Comparison of ENCODE assay signal across 32 cellular contexts in genomic region chr7:10688544-10688943, GRCh38.
"Had no signal": no experiment of that assay in that cellular context is flagged by ENCODE, and none has a peak within 500 bp of the region (broad histone marks: within the 10 kb centered on the region; RNA-seq: fewer than 3 reads in every experiment).

No MANE protein-coding gene starts in this region.

- DNase-seq: activated effector memory CD4-positive, alpha-beta T cell treated with anti-CD3 and anti-CD28 coated beads, Interleukin-2, amount 50 U/mL, for 16 hours; activated effector memory CD4-positive, alpha-beta T cell treated with Interleukin-2 at 50 U/mL for 16 hours; activated gamma-delta T cell; activated gamma-delta T cell treated with Interleukin-2 at 50 U/mL for 16 hours; activated naive CD4-positive, alpha-beta T cell; activated naive CD4-positive, alpha-beta T cell treated with anti-CD3 and anti-CD28 coated beads for 36 hours; activated naive CD4-positive, alpha-beta T cell treated with anti-CD3 and anti-CD28 coated beads, Interleukin-2, amount 10 ng/mL, durations not matched to agents 7 days and 5 days; activated naive CD4-positive, alpha-beta T cell treated with anti-CD3 and anti-CD28 coated beads, Interleukin-2, amount 50 U/mL, for 16 hours; activated naive CD4-positive, alpha-beta T cell treated with Interleukin-2 at 50 U/mL for 16 hours; activated naive CD8-positive, alpha-beta T cell treated with anti-CD3 and anti-CD28 coated beads for 36 hours; activated naive CD8-positive, alpha-beta T cell treated with anti-CD3 and anti-CD28 coated beads, Interleukin-2, amount 10 ng/mL, durations not matched to agents 7 days and 5 days; activated naive CD8-positive, alpha-beta T cell treated with anti-CD3 and anti-CD28 coated beads, Interleukin-2, amount 50 U/mL, for 24 hours; activated T-cell treated with anti-CD3 and anti-CD28 coated beads, Interleukin-2, amount 50 U/mL, for 4 hours; activated T-cell treated with anti-CD3 and anti-CD28 coated beads, Interleukin-2, amount 50 U/mL, for 48 hours; activated T-cell treated with anti-CD3 and anti-CD28 coated beads, Interleukin-2, amount 50 U/mL, for 72 hours; adrenal gland; amniotic stem cell; amygdala; anterior cingulate cortex; aorta; body of pancreas; brain microvascular endothelial cell; caudate nucleus; central memory CD4-positive, alpha-beta T cell; cerebellar nuclear complex had no signal

- H3K27me3 ChIP-seq: adrenal gland, ascending aorta, body of pancreas, brain microvascular endothelial cell, breast epithelium, cardiac muscle cell had no signal

- ATAC-seq: activated naive CD4-positive, alpha-beta T cell treated with anti-CD3 and anti-CD28 coated beads, Interleukin-2, amount 50 U/mL, for 72 hours; activated naive CD8-positive, alpha-beta T cell treated with anti-CD3 and anti-CD28 coated beads, Interleukin-2, amount 50 U/mL, for 24 hours; activated T-cell treated with anti-CD3 and anti-CD28 coated beads, Interleukin-2, amount 50 U/mL, for 4 hours; activated T-cell treated with anti-CD3 and anti-CD28 coated beads, Interleukin-2, amount 50 U/mL, for 72 hours; activated T-helper 17 cell treated with anti-CD3 and anti-CD28 coated beads, Interleukin-2, amount 50 U/mL, for 72 hours; body of pancreas had no signal

- H3K4me3 ChIP-seq: adrenal gland, ascending aorta, body of pancreas, breast epithelium, cardiac muscle cell had no signal

- H3K27ac ChIP-seq: adrenal gland, ascending aorta, body of pancreas, brain microvascular endothelial cell, breast epithelium, cardiac muscle cell had no signal

- H3K9me3 ChIP-seq: adrenal gland, ascending aorta, body of pancreas had no signal

- FAIRE-seq: astrocyte, bronchial epithelial cell had no signal

- H3K36me3 ChIP-seq: adrenal gland, ascending aorta, brain microvascular endothelial cell, breast epithelium, cardiac muscle cell had no signal

- H3K4me1 ChIP-seq: adrenal gland, ascending aorta, body of pancreas, breast epithelium had no signal
